13 cellular contexts compared by ENCODE assay signal in genomic region chr18:9899550-9899930, GRCh38. TPM values are rescaled to one million over a fixed set of nuclear protein-coding genes. Genes with fewer than 3 reads are reported as not detected.
"Had no signal": no experiment of that assay in that cellular context is flagged by ENCODE, and none has a peak within 500 bp of the region (broad histone marks: within the 10 kb centered on the region; RNA-seq: fewer than 3 reads in every experiment).

No MANE protein-coding gene starts in this region.

RNA-seq across cellular contexts. Expression of gene TXNDC2, which starts 13.8 kb away (rescaled TPM):
- total RNA-seq: dermis blood vessel endothelial cell, endothelial cell of umbilical vein, left colon, left ventricle myocardium inferior, mammary epithelial cell, natural killer cell, occipital lobe, renal cortical epithelial cell, sigmoid colon, skeletal muscle tissue, urinary bladder had no signal
- polyA plus RNA-seq: immature natural killer cell, right cardiac atrium had no signal
